ENCODE assay signal across 1 cellular context in genomic region chr7:138097064-138097741, GRCh38.
TF ChIP-seq lines count a peak whose summit lies in the region.

No MANE protein-coding gene starts in this region.

TF ChIP-seq in HepG2, 621 proteins besides CTCF, POLR2A, EP300 and RAD21 (continued from another document and continues in another):
- no peak for TF ChIP-seq PRDM10 (CRISPR knock-in tag; IDR thresholded peaks at IDR 0.05; ENCODE audit: low read depth)
- peak; percentile 73; the same call in 1 of the 2 replicates for TF ChIP-seq RCOR2 (CRISPR knock-in tag; IDR thresholded peaks at IDR 0.05)
- TF ChIP-seq ZNF224 (CRISPR knock-in tag; IDR thresholded peaks at IDR 0.05), result no peak
- TF ChIP-seq NR1H2 (CRISPR knock-in tag; IDR thresholded peaks at IDR 0.05; ENCODE audit: borderline replicate concordance, low read depth), result no peak
- no peak for TF ChIP-seq KAT2B (IDR thresholded peaks at IDR 0.05; ENCODE audit: borderline replicate concordance, low read depth, low read length)
- peak; percentile 45; the same call in 1 of the 2 replicates for TF ChIP-seq THAP11 (CRISPR knock-in tag; IDR thresholded peaks at IDR 0.05)
- TF ChIP-seq ZNF674 (CRISPR knock-in tag; IDR thresholded peaks at IDR 0.05; ENCODE audit: low read depth), result no peak
- TF ChIP-seq ZBTB3 (CRISPR knock-in tag; IDR thresholded peaks at IDR 0.05; ENCODE audit: borderline replicate concordance, low read depth), result no peak
- no peak for TF ChIP-seq ZNF431 (CRISPR knock-in tag; IDR thresholded peaks at IDR 0.05; ENCODE audit: borderline replicate concordance, low read depth)
- TF ChIP-seq ZNF331 (CRISPR knock-in tag; IDR thresholded peaks at IDR 0.05), result 0 out of 2 replicates have a peak, but pooled peaks have one; percentile 24
- TF ChIP-seq ZSCAN31 (CRISPR knock-in tag; IDR thresholded peaks at IDR 0.05; ENCODE audit: low read depth), result no peak
- no peak for TF ChIP-seq PRPF4 (IDR thresholded peaks at IDR 0.05; ENCODE audit: low read depth, low read length, poor library complexity, severe bottlenecking)
- peak; percentile 41; the same call in 1 of the 2 replicates for TF ChIP-seq ZNF878 (CRISPR knock-in tag; IDR thresholded peaks at IDR 0.05)
- no peak for TF ChIP-seq SRSF1 (optimal IDR thresholded peaks at IDR 0.05; ENCODE audit: low read depth, low read length)
- peak; percentile 74 for TF ChIP-seq FOXA3 (CRISPR knock-in tag; IDR thresholded peaks at IDR 0.05)
- TF ChIP-seq ZBTB34 (CRISPR knock-in tag; IDR thresholded peaks at IDR 0.05), result no peak
- TF ChIP-seq SETDB1 (CRISPR knock-in tag; IDR thresholded peaks at IDR 0.05; ENCODE audit: borderline replicate concordance), result no peak
- TF ChIP-seq ARID5B (CRISPR knock-in tag; IDR thresholded peaks at IDR 0.05), result peak; percentile 74
- no peak for TF ChIP-seq CBFB (CRISPR knock-in tag; IDR thresholded peaks at IDR 0.05)
- 0 out of 2 replicates have a peak, but pooled peaks have one; percentile 15 for TF ChIP-seq ZNF770 (CRISPR knock-in tag; IDR thresholded peaks at IDR 0.05)
- TF ChIP-seq ZSCAN12 (CRISPR knock-in tag; IDR thresholded peaks at IDR 0.05), result no peak
- TF ChIP-seq ZNF512B (CRISPR knock-in tag; IDR thresholded peaks at IDR 0.05; ENCODE audit: borderline replicate concordance), result no peak
- peak; percentile 92 for TF ChIP-seq TEAD3 (CRISPR knock-in tag; optimal IDR thresholded peaks at IDR 0.05; ENCODE audit: borderline replicate concordance)
- no peak for TF ChIP-seq ZNF816 (CRISPR knock-in tag; IDR thresholded peaks at IDR 0.05; ENCODE audit: borderline replicate concordance)
- 0 out of 2 replicates have a peak, but pooled peaks have one; percentile 23 for TF ChIP-seq HDAC1 (CRISPR knock-in tag; IDR thresholded peaks at IDR 0.05)
- TF ChIP-seq ISL2 (CRISPR knock-in tag; IDR thresholded peaks at IDR 0.05), result peak; percentile 36; the same call in 1 of the 2 replicates
- TF ChIP-seq KLF15 (CRISPR knock-in tag; IDR thresholded peaks at IDR 0.05; ENCODE audit: borderline replicate concordance), result no peak
- TF ChIP-seq SMC3 (IDR thresholded peaks at IDR 0.05; ENCODE audit: low read length), result peak; percentile 79
- TF ChIP-seq MEIS1 (CRISPR knock-in tag; IDR thresholded peaks at IDR 0.05; ENCODE audit: borderline replicate concordance), result no peak
- no peak for TF ChIP-seq KDM3A (CRISPR knock-in tag; IDR thresholded peaks at IDR 0.05; ENCODE audit: low read depth)
- TF ChIP-seq CHD4 (IDR thresholded peaks at IDR 0.05; ENCODE audit: borderline replicate concordance, low read length), result no peak
- TF ChIP-seq SPEN (CRISPR knock-in tag; IDR thresholded peaks at IDR 0.05; ENCODE audit: low read depth), result no peak
- no peak for TF ChIP-seq CREB1 (IDR thresholded peaks at IDR 0.05)
- TF ChIP-seq CREB1 (CRISPR knock-in tag; IDR thresholded peaks at IDR 0.05), result 0 out of 2 replicates have a peak, but pooled peaks have one; percentile 34
- peak; percentile 55; the same call in 1 of the 2 replicates for TF ChIP-seq HOMEZ (CRISPR knock-in tag; IDR thresholded peaks at IDR 0.05; ENCODE audit: low read depth)
- TF ChIP-seq ZMYM3 (CRISPR knock-in tag; IDR thresholded peaks at IDR 0.05), result peak; percentile 21; the same call in 1 of the 2 replicates
- no peak for TF ChIP-seq NFATC3 (CRISPR knock-in tag; IDR thresholded peaks at IDR 0.05)
- TF ChIP-seq SALL2 (CRISPR knock-in tag; IDR thresholded peaks at IDR 0.05), result no peak
- TF ChIP-seq ZNF33A (CRISPR knock-in tag; IDR thresholded peaks at IDR 0.05; ENCODE audit: borderline replicate concordance), result no peak
- TF ChIP-seq ZFP41 (CRISPR knock-in tag; IDR thresholded peaks at IDR 0.05; ENCODE audit: borderline replicate concordance), result no peak
- TF ChIP-seq KDM1A (CRISPR knock-in tag; IDR thresholded peaks at IDR 0.05), result 0 out of 2 replicates have a peak, but pooled peaks have one; percentile 14
- peak; percentile 42; the same call in 1 of the 2 replicates for TF ChIP-seq REPIN1 (CRISPR knock-in tag; IDR thresholded peaks at IDR 0.05; ENCODE audit: borderline replicate concordance, low read depth)
- peak; percentile 27; the same call in 1 of the 2 replicates for TF ChIP-seq NR2F6 (IDR thresholded peaks at IDR 0.05)
- no peak for TF ChIP-seq NR2F6 (CRISPR knock-in tag; IDR thresholded peaks at IDR 0.05)
- TF ChIP-seq ZNF251 (CRISPR knock-in tag; IDR thresholded peaks at IDR 0.05), result no peak
- peak; percentile 63 for TF ChIP-seq HNF4A (CRISPR knock-in tag; IDR thresholded peaks at IDR 0.05)
- peak; percentile 71 for TF ChIP-seq SOX5 (CRISPR knock-in tag; IDR thresholded peaks at IDR 0.05; ENCODE audit: borderline replicate concordance)
- TF ChIP-seq HOXA9 (CRISPR knock-in tag; IDR thresholded peaks at IDR 0.05; ENCODE audit: borderline replicate concordance), result no peak
- no peak for TF ChIP-seq CSRNP1 (CRISPR knock-in tag; IDR thresholded peaks at IDR 0.05)
- no peak for TF ChIP-seq PHF20 (CRISPR knock-in tag; IDR thresholded peaks at IDR 0.05)
- TF ChIP-seq ZMAT3 (CRISPR knock-in tag; conservative IDR thresholded peaks at IDR 0.05), result no peak
- no peak for TF ChIP-seq CREM (IDR thresholded peaks at IDR 0.05)
- no peak for TF ChIP-seq CREM (CRISPR knock-in tag; IDR thresholded peaks at IDR 0.05)
- TF ChIP-seq MXD4 (CRISPR knock-in tag; IDR thresholded peaks at IDR 0.05), result no peak
- TF ChIP-seq ZNF260 (CRISPR knock-in tag; IDR thresholded peaks at IDR 0.05; ENCODE audit: borderline replicate concordance, low read depth), result no peak
- TF ChIP-seq FOXJ3 (CRISPR knock-in tag; IDR thresholded peaks at IDR 0.05; ENCODE audit: borderline replicate concordance), result peak; percentile 61; the same call in 1 of the 2 replicates
